ENCODE assay signal across 7 cellular contexts in the genomic region with DNA sequence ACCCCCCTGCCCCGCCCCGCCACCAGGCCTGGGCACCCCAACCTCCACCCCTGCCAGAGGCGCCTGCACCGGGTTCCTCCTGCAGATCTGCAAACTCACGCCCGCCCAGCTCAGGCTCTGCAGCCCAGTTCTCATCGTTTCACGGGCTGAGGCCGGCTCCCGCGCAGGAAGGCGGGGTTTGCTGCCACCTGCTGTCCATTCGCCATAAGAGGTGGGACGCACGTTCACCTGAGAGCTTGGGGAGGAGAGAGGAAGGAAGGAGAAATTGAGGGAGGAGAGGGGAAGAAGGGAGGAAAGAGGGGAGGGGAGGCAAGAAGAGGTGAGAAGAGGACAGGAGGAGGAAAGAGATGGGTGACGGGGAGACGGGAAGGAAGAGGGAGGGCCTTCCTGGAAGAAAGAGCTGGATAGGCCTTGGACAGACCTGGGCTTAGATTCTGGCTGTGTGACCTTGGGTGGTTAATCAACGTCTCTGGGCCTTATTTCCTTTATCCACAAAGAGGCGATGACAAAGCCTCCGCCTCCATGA.
DNase-seq lines count a peak whose midpoint lies in the region; ATAC-seq and TF ChIP-seq lines count a peak whose summit lies in the region.

No MANE protein-coding gene starts in this region.

- WGBS in sigmoid colon, 2 donors, result 6% methylated on average over 20 of the region's 20 CpGs

- TF ChIP-seq CTCF in GM12865 (IDR thresholded peaks at IDR 0.05; ENCODE audit: insufficient read depth, low read depth, low read length, missing control alignments) (peak; percentile 66), LNCAP (IDR thresholded peaks at IDR 0.05) (peak; percentile 80), sigmoid colon (IDR thresholded peaks at IDR 0.05) (peak in 3 of 4 experiments; percentile 51 to 56 (median 54))

- H3K27ac Mint-ChIP-seq in activated naive CD8-positive, alpha-beta T cell treated with anti-CD3 and anti-CD28 coated beads, Interleukin-2, amount 50 U/mL, for 24 hours, result no peak overlapping the region

- no peak overlapping the region for H3K4me3 Mint-ChIP-seq in activated naive CD8-positive, alpha-beta T cell treated with anti-CD3 and anti-CD28 coated beads, Interleukin-2, amount 50 U/mL, for 24 hours

- H3K4me1 Mint-ChIP-seq in activated naive CD8-positive, alpha-beta T cell treated with anti-CD3 and anti-CD28 coated beads, Interleukin-2, amount 50 U/mL, for 24 hours, result peaks cover 15% of the 10 kb centered on the region

- TF ChIP-seq POLR2A in sigmoid colon (IDR thresholded peaks at IDR 0.05), result no peak

- no peaks in the 10 kb centered on the region for H3K36me3 ChIP-seq in sigmoid colon

- TF ChIP-seq EP300 in sigmoid colon (IDR thresholded peaks at IDR 0.05), result no peak

- H3K4me3 ChIP-seq in GM12865 (ENCODE audit: low read depth, low read length) (no peak overlapping the region), sigmoid colon (no peak overlapping the region)

- no peak overlapping the region for H3K27ac ChIP-seq in sigmoid colon

- no peaks in the 10 kb centered on the region for H3K36me3 Mint-ChIP-seq in activated naive CD8-positive, alpha-beta T cell treated with anti-CD3 and anti-CD28 coated beads, Interleukin-2, amount 50 U/mL, for 24 hours (ENCODE audit: low read depth)

- peak; percentile 67 for DNase-seq in GM12865 (ENCODE audit: low read depth)
- DNase-seq in SW 1271 (lab: John Stamatoyannopoulos, UW), result peak; percentile 40 to 52
- peak; percentile 78 for DNase-seq in activated naive CD8-positive, alpha-beta T cell treated with anti-CD3 and anti-CD28 coated beads, Interleukin-2, amount 50 U/mL, for 24 hours
- peak; percentile 69 for DNase-seq in hepatic stellate cell (ENCODE audit: low spot score)
- no peak for DNase-seq in sigmoid colon

- intact Hi-C loops in sigmoid colon (cut with DNase I), result no loop called here

- peaks cover 37% of the 10 kb centered on the region for H3K27me3 Mint-ChIP-seq in activated naive CD8-positive, alpha-beta T cell treated with anti-CD3 and anti-CD28 coated beads, Interleukin-2, amount 50 U/mL, for 24 hours

- H3K9me3 ChIP-seq in sigmoid colon, result peaks cover 0 to 4% (median 1%) of the 10 kb centered on the region in 4 donors

- peaks cover 7 to 67% (median 24%) of the 10 kb centered on the region in 3 donors for H3K27me3 ChIP-seq in sigmoid colon

- peak; percentile 81 for ATAC-seq in activated naive CD8-positive, alpha-beta T cell treated with anti-CD3 and anti-CD28 coated beads, Interleukin-2, amount 50 U/mL, for 24 hours
- no peak for ATAC-seq in GM19455 (IDR thresholded peaks at IDR 0.05; ENCODE audit: unreplicated experiment)

- H3K9me3 Mint-ChIP-seq in activated naive CD8-positive, alpha-beta T cell treated with anti-CD3 and anti-CD28 coated beads, Interleukin-2, amount 50 U/mL, for 24 hours, result peaks cover 6% of the 10 kb centered on the region

- H3K4me1 ChIP-seq in sigmoid colon, result peaks cover 0 to 3% (median 3%) of the 10 kb centered on the region in 4 donors
